Comparison of ENCODE assay signal across 27 cellular contexts in genomic region chr12:98408681-98409080, GRCh38.
DNase-seq lines count a peak whose midpoint lies in the region; ATAC-seq, FAIRE-seq and TF ChIP-seq lines count a peak whose summit lies in the region.
"Had no signal": no experiment of that assay in that cellular context is flagged by ENCODE, and none has a peak within 500 bp of the region (broad histone marks: within the 10 kb centered on the region; RNA-seq: fewer than 3 reads in every experiment).

No MANE protein-coding gene starts in this region.

- no peak for TF ChIP-seq CTCF in A549 (IDR thresholded peaks at IDR 0.05)
- no peak for TF ChIP-seq CTCF in HL-60 (IDR thresholded peaks at IDR 0.05; ENCODE audit: insufficient read depth, low read length)
- no peak for TF ChIP-seq CTCF in fibroblast of pulmonary artery (IDR thresholded peaks at IDR 0.05; ENCODE audit: low read length, missing control alignments)
- no peak for TF ChIP-seq CTCF in ascending aorta (IDR thresholded peaks at IDR 0.05)

- DNase-seq in A549 (ENCODE audit: low read depth in 1 of 2, low spot score in 1 of 2) (no peak), HL-60 (ENCODE audit: low read depth in 1 of 2, low spot score in 1 of 2) (peak; percentile 17 to 47), NOMO-1 treated with dmso at 0.1 percent for 144 hours (lab: John Stamatoyannopoulos, UW; ENCODE audit: unreplicated experiment) (peak; percentile 10), fibroblast of pulmonary artery (ENCODE audit: low read depth) (peak; percentile 42), ascending aorta (ENCODE audit: low spot score in 2 of 2) (no peak)
- DNase-seq: Calu3; CD4-positive, alpha-beta memory T cell; DMS153; HCEC 1CT; Kasumi-1; NCI-H1105; NCI-H146; NCI-H2029; NCI-H226; NCI-H510A treated with DMSO at 0.1 percent for 48 hours; NCI-H748 treated with DMSO at 0.1 percent for 48 hours; NK-92 treated with Interleukin-12 subunit alpha and Interleukin-12 subunit beta, amount 100 ng/mL, for 24 hours; OCI-M1; SW 1271; T-helper 17 cell had no signal

- no peak for TF ChIP-seq POLR2A in A549 (IDR thresholded peaks at IDR 0.05; ENCODE audit: low read length)

- no peak for FAIRE-seq in A549 (lab: Jason Lieb, UNC)
- FAIRE-seq: A204.1, G401.6, GM12892, RCC 7860 had no signal

- H3K9me3 ChIP-seq in A549 (peaks cover 23% of the 10 kb centered on the region), ascending aorta (no peaks in the 10 kb centered on the region)

- H3K27me3 ChIP-seq in HL-60 (ENCODE audit: insufficient read depth, poor library complexity, severe bottlenecking) (no peaks in the 10 kb centered on the region), ascending aorta (no peaks in the 10 kb centered on the region)

- ATAC-seq in A549 (no peak), HG02981 (IDR thresholded peaks at IDR 0.05; ENCODE audit: unreplicated experiment) (no peak), GM21529 (IDR thresholded peaks at IDR 0.05; ENCODE audit: unreplicated experiment) (no peak)
- ATAC-seq: GM23338, T-helper 17 cell had no signal

- no peak for TF ChIP-seq RAD21 in A549 (conservative IDR thresholded peaks at IDR 0.05 in 1 of 2, IDR thresholded peaks at IDR 0.05 in 1 of 2)

- no peak overlapping the region for H3K4me2 ChIP-seq in A549
- H3K4me2 ChIP-seq: GM23338 had no signal

- 0 out of 3 replicates have a peak, but pooled peaks cover 2% of the 10 kb centered on the region for H3K4me1 ChIP-seq in A549
- no peaks in the 10 kb centered on the region for H3K4me1 ChIP-seq in ascending aorta

- H3K4me3 ChIP-seq in A549 (no peak overlapping the region), HL-60 (replicated peaks; ENCODE audit: insufficient read depth, low read length) (no peak overlapping the region), fibroblast of pulmonary artery (replicated peaks; ENCODE audit: low read depth, low read length) (no peak overlapping the region), ascending aorta (no peak overlapping the region)
- H3K4me3 ChIP-seq: GM23338 had no signal

- CTCF ChIA-PET in A549 (lab: Yijun Ruan, JAX) = interaction anchor here (1.2 to 1.8 kb wide), 3 partner anchors 8 to 82 kb away, joined by 3 to 10 read pairs (median 3); no protein-coding TSS in a partner anchor

- TF ChIP-seq EP300 in A549 (IDR thresholded peaks at IDR 0.05) = no peak

- POLR2A ChIA-PET in A549 (lab: Yijun Ruan, JAX) = no interaction called here

- intact Hi-C loops in ascending aorta (cut with DNase I) = no loop called here

- 66% methylated on average over 4 of the region's 4 CpGs for WGBS in A549 (ENCODE audit: missing lambda C conversion rate)

- H3K36me3 ChIP-seq in ascending aorta = no peaks in the 10 kb centered on the region

- H3K27ac ChIP-seq in A549 (0 out of 6 replicates have a peak overlapping the region, but pooled peaks of 1 of the 2 experiments have one; percentile 17), HL-60 (replicated peaks) (no peak overlapping the region), ascending aorta (no peak overlapping the region)

TF ChIP-seq in A549, 52 proteins besides CTCF, POLR2A, EP300 and RAD21:
- no peak for TF ChIP-seq REST (IDR thresholded peaks at IDR 0.05)
- TF ChIP-seq MAFK (IDR thresholded peaks at IDR 0.05; ENCODE audit: partially characterized antibody) = peak; percentile 30
- no peak for TF ChIP-seq KDM5A (IDR thresholded peaks at IDR 0.05)
- no peak for TF ChIP-seq RFX5 (IDR thresholded peaks at IDR 0.05)

Comparison
In these comparisons a context has a peak if more than half of its experiments do, and no peak if none do; other contexts are left out.
1. DNase-seq: peak in HL-60 (2 of 2), NOMO-1 treated with dmso at 0.1 percent for 144 hours (single experiment) and fibroblast of pulmonary artery (single experiment); none in A549 (0 of 2) and ascending aorta (0 of 2).